In genomic region chr6:92723390-92723931, GRCh38 we compare ENCODE assay signal across 17 cellular contexts.
A peak's percentile ranks its signal among the peaks of the same experiment; 100 is the strongest.
DNase-seq lines count a peak whose midpoint lies in the region; ATAC-seq and TF ChIP-seq lines count a peak whose summit lies in the region.
"Had no signal": no experiment of that assay in that cellular context is flagged by ENCODE, and none has a peak within 500 bp of the region (broad histone marks: within the 10 kb centered on the region; RNA-seq: fewer than 3 reads in every experiment).

No MANE protein-coding gene starts in this region.

- no peaks in the 10 kb centered on the region for H3K36me3 Mint-ChIP-seq in effector memory CD8-positive, alpha-beta T cell (ENCODE audit: insufficient read depth)
- H3K36me3 Mint-ChIP-seq in osteocyte (ENCODE audit: unreplicated experiment), result no peaks in the 10 kb centered on the region
- H3K36me3 Mint-ChIP-seq: neural progenitor cell had no signal

- no peak overlapping the region for H3K4me3 ChIP-seq in tibial artery
- H3K4me3 ChIP-seq: neural progenitor cell had no signal

- no peaks in the 10 kb centered on the region for H3K4me1 ChIP-seq in tibial artery
- H3K4me1 ChIP-seq: neural progenitor cell had no signal

- H3K4me1 Mint-ChIP-seq in effector memory CD8-positive, alpha-beta T cell (ENCODE audit: low read depth in 2 of 2), result no peaks in the 10 kb centered on the region
- H3K4me1 Mint-ChIP-seq in osteocyte (ENCODE audit: unreplicated experiment), result peaks cover 3% of the 10 kb centered on the region
- H3K4me1 Mint-ChIP-seq: neural progenitor cell had no signal

- TF ChIP-seq CTCF in osteocyte (IDR thresholded peaks at IDR 0.05) (no peak), tibial artery (IDR thresholded peaks at IDR 0.05) (no peak)

- H3K27ac ChIP-seq in caudate nucleus (ENCODE audit: low read depth, low read length) (no peak overlapping the region), tibial artery (no peak overlapping the region)
- H3K27ac ChIP-seq: neural progenitor cell had no signal

- H3K9me3 Mint-ChIP-seq in effector memory CD8-positive, alpha-beta T cell, result peaks cover 5 to 7% of the 10 kb centered on the region in 2 donors
- H3K9me3 Mint-ChIP-seq in osteocyte (ENCODE audit: unreplicated experiment), result peaks cover 5% of the 10 kb centered on the region

- no peak overlapping the region for H3K27ac Mint-ChIP-seq in effector memory CD8-positive, alpha-beta T cell
- no peak overlapping the region for H3K27ac Mint-ChIP-seq in osteocyte (ENCODE audit: unreplicated experiment)
- H3K27ac Mint-ChIP-seq: activated T-cell treated with anti-CD3 and anti-CD28 coated beads, Interleukin-2, amount 50 U/mL, for 72 hours; neural progenitor cell had no signal

- intact Hi-C loops in tibial artery (cut with DNase I; ENCODE audit: low total_unique reads), result no loop called here

- DNase-seq in COR-L47 (lab: John Stamatoyannopoulos, UW) (peak; percentile 78), osteocyte (ENCODE audit: extremely low spot score, unreplicated experiment) (peak; percentile 78), globus pallidus (ENCODE audit: low spot score) (no peak), caudate nucleus (lab: John Stamatoyannopoulos, UW) (no peak), tibial artery (no peak)
- no peak for DNase-seq in effector memory CD8-positive, alpha-beta T cell
- DNase-seq: activated CD4-positive, alpha-beta T cell treated with anti-CD3 and anti-CD28 coated beads, Interleukin-2, amount 50 U/mL, for 48 hours; activated T-cell treated with anti-CD3 and anti-CD28 coated beads, Interleukin-2, amount 50 U/mL, for 72 hours; amniotic stem cell; Calu3; GF-D8; NCI-H2107; NCI-H82; substantia nigra had no signal

- no peaks in the 10 kb centered on the region for H3K27me3 Mint-ChIP-seq in effector memory CD8-positive, alpha-beta T cell
- H3K27me3 Mint-ChIP-seq in osteocyte (ENCODE audit: unreplicated experiment), result no peaks in the 10 kb centered on the region

- no peaks in the 10 kb centered on the region for H3K27me3 ChIP-seq in tibial artery
- H3K27me3 ChIP-seq: neural progenitor cell had no signal

- H3K36me3 ChIP-seq in tibial artery, result no peaks in the 10 kb centered on the region
- H3K36me3 ChIP-seq: neural progenitor cell had no signal

- peak overlapping the region in 1 of 2 donors; percentile 6 for H3K4me3 Mint-ChIP-seq in effector memory CD8-positive, alpha-beta T cell
- H3K4me3 Mint-ChIP-seq in osteocyte (ENCODE audit: unreplicated experiment), result no peak overlapping the region
- H3K4me3 Mint-ChIP-seq: activated T-cell treated with anti-CD3 and anti-CD28 coated beads, Interleukin-2, amount 50 U/mL, for 72 hours; neural progenitor cell had no signal

- ATAC-seq in HG02981 (IDR thresholded peaks at IDR 0.05; ENCODE audit: unreplicated experiment) (peak; percentile 82), GM21619 (IDR thresholded peaks at IDR 0.05; ENCODE audit: unreplicated experiment) (no peak)
- ATAC-seq in effector memory CD8-positive, alpha-beta T cell (replicated peaks), result peak; percentile 19

- H3K9me3 ChIP-seq in tibial artery, result no peaks in the 10 kb centered on the region

Comparison
In these comparisons a context has a peak if more than half of its experiments do, and no peak if none do; other contexts are left out.
1. DNase-seq: peak in COR-L47 (single experiment) and osteocyte (single experiment); none in effector memory CD8-positive, alpha-beta T cell (0 of 3), globus pallidus (single experiment), caudate nucleus (0 of 61) and tibial artery (0 of 2).